Comparison of ENCODE assay signal across 26 cellular contexts in the genomic region with DNA sequence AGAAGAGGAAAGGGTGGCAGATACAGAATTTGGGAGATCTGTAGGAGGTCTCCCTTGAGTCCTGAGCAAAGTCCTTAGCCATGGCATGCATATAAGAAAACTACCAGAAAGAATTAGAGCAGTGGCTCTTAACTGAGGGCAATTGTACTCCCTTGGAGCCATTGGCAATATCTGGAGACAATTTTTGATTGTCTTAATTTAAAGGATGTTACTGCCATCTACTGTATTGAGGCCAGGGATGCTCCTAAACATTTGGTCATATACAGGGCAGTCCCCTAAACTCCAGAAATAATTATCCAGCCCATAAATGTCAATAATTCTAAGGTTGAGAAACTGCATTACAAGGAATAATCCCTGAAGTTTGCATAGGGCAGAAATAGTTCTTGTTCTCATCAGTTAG.
DNase-seq lines count a peak whose midpoint lies in the region; FAIRE-seq and TF ChIP-seq lines count a peak whose summit lies in the region.
"Had no signal": no experiment of that assay in that cellular context is flagged by ENCODE, and none has a peak within 500 bp of the region (broad histone marks: within the 10 kb centered on the region; RNA-seq: fewer than 3 reads in every experiment).

No MANE protein-coding gene starts in this region.

- CTCF ChIA-PET in A673 (lab: Charles Lee): no interaction called here
- CTCF ChIA-PET in BJ (lab: Yijun Ruan, JAX): interaction anchor here (0.9 to 2.7 kb wide), 6 partner anchors 81 to 763 kb away, joined by 3 to 7 read pairs (median 4); no protein-coding TSS in a partner anchor

- DNase-seq in A673 (ENCODE audit: low spot score) (no peak), BJ (ENCODE audit: low read depth) (no peak), HT1080 (ENCODE audit: low read depth) (peak; percentile 11), choroid plexus epithelial cell (ENCODE audit: low read depth) (peak; percentile 44), WERI-Rb-1 (no peak), HPDE6-E6E7 (ENCODE audit: extremely low spot score) (no peak), small intestine (no peak), HTR-8/SVneo (ENCODE audit: insufficient read length, low spot score) (no peak)
- DNase-seq: activated naive CD4-positive, alpha-beta T cell treated with anti-CD3 and anti-CD28 coated beads for 36 hours; amniotic stem cell; CD4-positive, alpha-beta memory T cell; endodermal cell; H9; KG1; mesenchymal stem cell; NCI-H1436; NCI-H2081 treated with DMSO at 0.1 percent for 48 hours; NCI-H446; NCI-H82; OCI-M1; sigmoid colon; stimulated activated CD4-positive, alpha-beta T cell treated with anti-CD3 and anti-CD28 coated beads, Interleukin-4, amount 100 ng/mL, for 4 hours; substantia nigra had no signal

- BruUV-seq in A673 (replicated peaks; lab: Mats Ljungman, UMichigan): no TSS peak

- H3K9me3 ChIP-seq in A673 (ENCODE audit: low read depth, low read length, poor library complexity, severe bottlenecking) (peaks cover 15% of the 10 kb centered on the region), WERI-Rb-1 (ENCODE audit: severe bottlenecking) (no peaks in the 10 kb centered on the region), small intestine (ENCODE audit: control insufficient read depth, low read depth) (no peaks in the 10 kb centered on the region)

- POLR2A ChIA-PET in A673 (lab: Charles Lee; ENCODE audit: low non-redundant PET) (no interaction called here), BJ (lab: Charles Lee) (no interaction called here)

- H3K27me3 ChIP-seq in A673 (replicated peaks; ENCODE audit: insufficient read depth, low read depth, low read length, poor library complexity): no peaks in the 10 kb centered on the region
- H3K27me3 ChIP-seq in BJ (ENCODE audit: control insufficient read depth, insufficient read depth, low read length): no peaks in the 10 kb centered on the region
- H3K27me3 ChIP-seq in WERI-Rb-1 (ENCODE audit: insufficient read depth, low read depth, severe bottlenecking): no peaks in the 10 kb centered on the region
- no peaks in the 10 kb centered on the region for H3K27me3 ChIP-seq in small intestine (ENCODE audit: control insufficient read depth in 2 of 2, insufficient read depth in 2 of 2, low read length in 2 of 2)
- H3K27me3 ChIP-seq: esophagus muscularis mucosa, sigmoid colon had no signal

- FAIRE-seq in small intestine (lab: Jason Lieb, UNC) (no peak), HTR-8/SVneo (lab: Jason Lieb, UNC) (no peak)
- FAIRE-seq: bronchial epithelial cell had no signal

- intact Hi-C loops in A673 (cut with micrococcal nuclease; ENCODE audit: unreplicated experiment): loop anchor here (5.0 kb wide), 1 partner anchor 83 kb away; no protein-coding TSS in a partner anchor

- TF ChIP-seq CTCF in A673 (conservative IDR thresholded peaks at IDR 0.05; ENCODE audit: low read depth, low read length) (0 out of 2 replicates have a peak, but pooled peaks have one; percentile 16), BJ (IDR thresholded peaks at IDR 0.05; ENCODE audit: insufficient read depth, low read depth, low read length) (peak; percentile 27; the same call in 1 of the 2 replicates), choroid plexus epithelial cell (conservative IDR thresholded peaks at IDR 0.05; ENCODE audit: low read depth, low read length) (peak; percentile 38), WERI-Rb-1 (IDR thresholded peaks at IDR 0.05; ENCODE audit: low read depth, low read length) (no peak)

- H3K4me1 ChIP-seq in A673 (ENCODE audit: insufficient read depth, low read length, poor library complexity, severe bottlenecking): no peaks in the 10 kb centered on the region
- no peaks in the 10 kb centered on the region for H3K4me1 ChIP-seq in small intestine (ENCODE audit: control insufficient read depth in 2 of 2, insufficient read depth in 1 of 2, low read depth in 1 of 2, low read length in 1 of 2)
- H3K4me1 ChIP-seq: sigmoid colon had no signal

- H3K36me3 ChIP-seq in A673 (ENCODE audit: insufficient read depth, low read length, poor library complexity, severe bottlenecking): no peaks in the 10 kb centered on the region
- no peaks in the 10 kb centered on the region for H3K36me3 ChIP-seq in BJ (ENCODE audit: control insufficient read depth, insufficient read depth, low read length)
- no peaks in the 10 kb centered on the region for H3K36me3 ChIP-seq in WERI-Rb-1
- H3K36me3 ChIP-seq in small intestine (ENCODE audit: control insufficient read depth in 2 of 2, insufficient read depth in 2 of 2, low read length in 2 of 2): no peaks in the 10 kb centered on the region
- H3K36me3 ChIP-seq: esophagus muscularis mucosa, sigmoid colon had no signal

- H3K4me3 ChIP-seq in A673 (ENCODE audit: low read depth, low read length, poor library complexity, severe bottlenecking) (no peak overlapping the region), BJ (ENCODE audit: low read depth, low read length) (no peak overlapping the region), choroid plexus epithelial cell (ENCODE audit: low read depth, low read length) (no peak overlapping the region), WERI-Rb-1 (ENCODE audit: low read depth, low read length) (no peak overlapping the region), small intestine (ENCODE audit: low read depth in 1 of 2, low read length in 2 of 2) (no peak overlapping the region)
- H3K4me3 ChIP-seq: coronary artery, esophagus muscularis mucosa, sigmoid colon had no signal

- H3K27ac ChIP-seq in A673 (ENCODE audit: low read depth, low read length, poor library complexity, severe bottlenecking) (no peak overlapping the region), WERI-Rb-1 (no peak overlapping the region), small intestine (ENCODE audit: low read depth in 1 of 2, low read length in 1 of 2) (no peak overlapping the region)
- H3K27ac ChIP-seq: coronary artery, esophagus muscularis mucosa, sigmoid colon had no signal

Comparison
In these comparisons a context has a peak if more than half of its experiments do, and no peak if none do; other contexts are left out.
1. DNase-seq: peak in HT1080 (single experiment) and choroid plexus epithelial cell (single experiment); none in A673 (single experiment), BJ (single experiment), WERI-Rb-1 (single experiment), HPDE6-E6E7 (single experiment), small intestine (single experiment) and HTR-8/SVneo (single experiment).